8 cellular contexts compared by ENCODE assay signal in the genomic region with DNA sequence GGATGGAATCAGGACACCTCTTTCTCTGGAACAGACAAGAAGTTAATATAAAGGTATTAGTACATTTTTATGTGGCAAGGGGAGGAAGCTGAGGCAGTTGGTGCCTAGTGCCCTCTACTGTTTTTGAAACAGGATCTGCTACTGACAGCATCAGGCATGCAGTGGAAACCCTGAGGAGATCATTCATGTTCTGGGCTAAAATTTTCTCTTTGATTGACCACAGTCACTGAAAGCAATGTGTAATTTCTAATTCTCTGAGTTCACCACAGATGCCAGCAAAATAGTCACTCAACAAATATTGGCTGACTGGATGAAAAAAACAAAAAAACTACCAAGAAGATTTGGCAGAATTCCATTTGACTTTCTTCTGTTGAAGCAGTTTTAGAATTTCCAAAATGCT.
A peak's percentile ranks its signal among the peaks of the same experiment; 100 is the strongest.
DNase-seq lines count a peak whose midpoint lies in the region; ATAC-seq and TF ChIP-seq lines count a peak whose summit lies in the region.
"Not testable (repeated sequence)": the region's sequence is repeated elsewhere in the genome, so short reads cannot be mapped to it uniquely, and the experiment has no call there.

No MANE protein-coding gene starts in this region.

- H3K4me2 ChIP-seq in neural cell (ENCODE audit: low read length), result not testable (repeated sequence)

- H2AFZ ChIP-seq in neural cell (ENCODE audit: low read depth, low read length), result not testable (repeated sequence)

- H3F3A ChIP-seq in neural cell (ENCODE audit: insufficient read depth, low read length, poor library complexity, severe bottlenecking), result not testable (repeated sequence)

- not testable (repeated sequence) for H3K4me1 Mint-ChIP-seq in WTC11

- TF ChIP-seq RAD21 in neural cell (conservative IDR thresholded peaks at IDR 0.05), result peak; percentile 37

- CTCF ChIA-PET in AG04449 (lab: Yijun Ruan, JAX), result interaction anchor here (0.6 to 4.9 kb wide), 8 partner anchors 39 to 265 kb away, joined by 3 to 46 read pairs (median 5); no protein-coding TSS in a partner anchor
- CTCF ChIA-PET in WTC11 (lab: Charles Lee), result interaction anchor here (0.6 to 2.1 kb wide), 3 partner anchors 10 to 62 kb away, joined by 4 to 11 read pairs (median 7); no protein-coding TSS in a partner anchor

- H3K27ac ChIP-seq in heart right ventricle; neural cell (ENCODE audit: low read length): not testable (repeated sequence)

- H3K9me3 ChIP-seq in heart right ventricle; neural cell (ENCODE audit: low read length): not testable (repeated sequence)

- not testable (repeated sequence) for H3K4me1 ChIP-seq in heart right ventricle

- not testable (repeated sequence) for TF ChIP-seq EP300 in neural cell (conservative IDR thresholded peaks at IDR 0.05; ENCODE audit: poor library complexity, severe bottlenecking)

- not testable (repeated sequence) for H3K4me3 Mint-ChIP-seq in WTC11

- not testable (repeated sequence) for H3K9ac ChIP-seq in neural cell (ENCODE audit: low read length)

- ATAC-seq in WTC11, result peak; percentile 59; the same call in 1 of the 2 replicates
- peak in 2 of 8 donors; percentile 61 to 64 for ATAC-seq in heart right ventricle

- not testable (repeated sequence) for H3K9me3 Mint-ChIP-seq in WTC11

- not testable (repeated sequence) for H3K27me3 ChIP-seq in heart right ventricle; neural cell (ENCODE audit: insufficient read depth, low read depth, low read length)

- not testable (repeated sequence) for H4K20me1 ChIP-seq in neural cell (ENCODE audit: insufficient read depth)

- intact Hi-C loops in heart right ventricle (cut with DNase I), result loop anchor here in 3 of 10 donors (2.0 to 10.0 kb wide), 3 partner anchors 73 to 86 kb away; a partner anchor contains a TSS

- H3K4me3 ChIP-seq in AG04449 (ENCODE audit: low read depth, low read length); Jurkat, Clone E6-1 (ENCODE audit: low read length); heart right ventricle; neural cell (ENCODE audit: low read length): not testable (repeated sequence)

- H3K36me3 Mint-ChIP-seq in WTC11, result not testable (repeated sequence)

- not testable (repeated sequence) for H3K27ac Mint-ChIP-seq in WTC11

- not testable (repeated sequence) for DNase-seq in AG04449 (ENCODE audit: low read depth, low spot score); WTC11 (ENCODE audit: low spot score)
- DNase-seq in ELR (ENCODE audit: low read depth), result peak; percentile 59
- DNase-seq in Jurkat, Clone E6-1 (ENCODE audit: low read depth, low spot score), result peak; percentile 20
- DNase-seq in NCI-H748 (lab: John Stamatoyannopoulos, UW; ENCODE audit: unreplicated experiment), result peak; percentile 17
- peak; percentile 17 for DNase-seq in cerebellar cortex (ENCODE audit: low spot score)
- peak in 1 of 2 donors; percentile 8 for DNase-seq in heart right ventricle

- not testable (repeated sequence) for H3K9me2 ChIP-seq in neural cell (ENCODE audit: insufficient read depth, low read length)

- POLR2A ChIA-PET in AG04449 (lab: Yijun Ruan, JAX), result interaction anchor here (0.6 kb wide), 1 partner anchor 83 kb away, joined by 4 read pairs; a partner anchor contains a TSS
- POLR2A ChIA-PET in WTC11 (lab: Charles Lee), result not testable (repeated sequence)

- H3K36me3 ChIP-seq in heart right ventricle; neural cell (ENCODE audit: insufficient read depth, low read length): not testable (repeated sequence)

- not testable (repeated sequence) for H3K27me3 Mint-ChIP-seq in WTC11 (ENCODE audit: low read depth)

- peak; percentile 38 for TF ChIP-seq CTCF in AG04449 (IDR thresholded peaks at IDR 0.05; ENCODE audit: insufficient read depth, low read length, missing control alignments)
- TF ChIP-seq CTCF in WTC11 (IDR thresholded peaks at IDR 0.05), result not testable (repeated sequence)
- TF ChIP-seq CTCF in heart right ventricle (IDR thresholded peaks at IDR 0.05), result peak in 7 of 9 donors; percentile 33 to 62 (median 44)
- peak; percentile 55 for TF ChIP-seq CTCF in neural cell (IDR thresholded peaks at IDR 0.05; ENCODE audit: poor library complexity, severe bottlenecking)

- H3K79me2 ChIP-seq in neural cell (replicated peaks; ENCODE audit: insufficient read depth, low read length), result not testable (repeated sequence)
